In genomic region chr11:66579017-66579606, GRCh38 we compare ENCODE assay signal across 8 cellular contexts. TPM values are rescaled to one million over a fixed set of nuclear protein-coding genes. Genes with fewer than 3 reads are reported as not detected.
DNase-seq lines count a peak whose midpoint lies in the region; ATAC-seq and TF ChIP-seq lines count a peak whose summit lies in the region.

No MANE protein-coding gene starts in this region.

- ATAC-seq in naive B cell (ENCODE audit: low read depth in 2 of 2) (peak; percentile 77 to 93), HG03095 (IDR thresholded peaks at IDR 0.05; ENCODE audit: unreplicated experiment) (no peak)

- H3K4me3 Mint-ChIP-seq in naive B cell, result peak overlapping the region in 2 of 8 donors; percentile 4 to 25

- H3K9me3 Mint-ChIP-seq in naive B cell, result peaks cover 2 to 11% (median 7%) of the 10 kb centered on the region in 7 donors

- H3K27ac Mint-ChIP-seq in naive B cell, result peak overlapping the region in 2 of 6 donors; percentile 19 to 86

- no peak for TF ChIP-seq POLR2A in erythroblast (IDR thresholded peaks at IDR 0.05; ENCODE audit: low read length)

- H3K4me1 Mint-ChIP-seq in naive B cell, result peaks cover 9 to 14% (median 10%) of the 10 kb centered on the region in 3 donors

- DNase-seq in 8988T, result peak; percentile 96
- DNase-seq in GM20000 (ENCODE audit: low spot score), result peak; percentile 86
- DNase-seq in NOMO-1 treated with dmso at 0.1 percent for 144 hours (lab: John Stamatoyannopoulos, UW; ENCODE audit: unreplicated experiment), result peak; percentile 27
- DNase-seq in activated T-cell treated with anti-CD3 and anti-CD28 coated beads for 4 hours, result peak; percentile 75
- DNase-seq in erythroblast (lab: John Stamatoyannopoulos, UW), result peak; percentile 63 to 84
- peak; percentile 68 for DNase-seq in naive B cell
- peak; percentile 61 for DNase-seq in stimulated activated CD8-positive, alpha-beta memory T cell treated with anti-CD3 and anti-CD28 coated beads, Interleukin-7, amount 100 ng/mL, for 4 hours (ENCODE audit: low read depth in 2 of 2)

- TF ChIP-seq CTCF in GM20000 (IDR thresholded peaks at IDR 0.05; ENCODE audit: extremely low read depth, missing control alignments), result peak; percentile 54

- peaks cover 0 to 8% of the 10 kb centered on the region in 2 donors for H3K36me3 Mint-ChIP-seq in naive B cell

- H3K27me3 Mint-ChIP-seq in naive B cell, result peaks cover 4 to 25% (median 25%) of the 10 kb centered on the region in 3 donors

RNA-seq across cellular contexts. Expression of gene CTSF, which starts 10.7 kb away (rescaled TPM):
- 10 to 100 TPM in 4 of 6 donors, 1 to 10 TPM in 2; 5.0 to 14.3 (median 11.4) TPM for polyA plus RNA-seq in naive B cell (ENCODE audit: low read depth in 6 of 6)

RNA-seq across cellular contexts. Expression of gene CCDC87, which starts 13.8 kb away (rescaled TPM):
- under 1 TPM in 2 of 6 donors, not detected in 4; 0.13 to 0.30 TPM for polyA plus RNA-seq in naive B cell (ENCODE audit: low read depth in 6 of 6)

RNA-seq across cellular contexts. Expression of gene CCS, which starts 13.9 kb away (rescaled TPM):
- 10 to 100 TPM; 51.8 to 87.8 (median 66.4) TPM for polyA plus RNA-seq in naive B cell (ENCODE audit: low read depth in 6 of 6)

RNA-seq across cellular contexts. Expression of gene ACTN3, which starts 32.4 kb away (rescaled TPM):
- not detected for polyA plus RNA-seq in naive B cell (ENCODE audit: low read depth in 6 of 6)

RNA-seq across cellular contexts. Expression of gene ZDHHC24, which starts 33.3 kb away (rescaled TPM):
- 10 to 100 TPM; 12.3 to 19.3 (median 17.0) TPM for polyA plus RNA-seq in naive B cell (ENCODE audit: low read depth in 6 of 6)

Comparison
In these comparisons a context has a peak if more than half of its experiments do, and no peak if none do; other contexts are left out.
1. DNase-seq: peak in every context shown above with its lines; median percentile 96 in 8988T; 86 in GM20000; 75 in activated T-cell treated with anti-CD3 and anti-CD28 coated beads for 4 hours; 74 in erythroblast; 68 in naive B cell; 61 in stimulated activated CD8-positive, alpha-beta memory T cell treated with anti-CD3 and anti-CD28 coated beads, Interleukin-7, amount 100 ng/mL, for 4 hours; 27 in NOMO-1 treated with dmso at 0.1 percent for 144 hours.